Comparison of ENCODE assay signal across 12 cellular contexts in the genomic region with DNA sequence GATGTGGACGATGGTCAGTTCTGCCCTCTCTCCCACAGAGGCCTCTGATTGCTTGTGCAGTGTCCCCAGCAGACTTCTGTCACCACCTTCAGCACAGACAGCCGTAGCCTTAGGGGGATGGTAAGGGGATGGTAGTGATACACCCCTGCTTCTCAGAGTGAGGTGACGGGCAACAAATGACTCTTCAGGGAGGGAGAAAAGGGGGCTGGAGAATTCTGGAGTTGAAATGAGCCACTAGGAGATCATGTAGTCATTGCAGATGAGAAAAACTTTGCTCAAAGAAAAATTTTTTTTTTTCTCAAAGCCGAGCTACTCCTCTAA. TPM values are rescaled to one million over a fixed set of nuclear protein-coding genes. Genes with fewer than 3 reads are reported as not detected.
DNase-seq lines count a peak whose midpoint lies in the region; ATAC-seq lines count a peak whose summit lies in the region.
"Had no signal": no experiment of that assay in that cellular context is flagged by ENCODE, and none has a peak within 500 bp of the region (broad histone marks: within the 10 kb centered on the region; RNA-seq: fewer than 3 reads in every experiment).

No MANE protein-coding gene starts in this region.

- H3K4me1 ChIP-seq in thymus (ENCODE audit: control insufficient read depth, insufficient read depth, low read length): peaks cover 4% of the 10 kb centered on the region
- H3K4me1 ChIP-seq: gastrocnemius medialis had no signal

- no peaks in the 10 kb centered on the region for H3K27me3 ChIP-seq in thymus (ENCODE audit: control insufficient read depth, insufficient read depth)
- H3K27me3 ChIP-seq: gastrocnemius medialis had no signal

- H3K4me1 Mint-ChIP-seq in T-helper 2 cell treated with Interferon-gamma antibody and Interleukin-4, amounts not matched to agents 5 μg/mL and 100 μg/mL, for 36 hours (ENCODE audit: low read depth): peaks cover 38% of the 10 kb centered on the region

- H3K27ac ChIP-seq in thymus (ENCODE audit: low read depth): peak overlapping the region; percentile 6
- H3K27ac ChIP-seq: gastrocnemius medialis had no signal

- WGBS in thymus: 93% methylated on average over 4 of the region's 4 CpGs

- peak; percentile 32 for DNase-seq in activated T-cell treated with anti-CD3 and anti-CD28 coated beads for 48 hours (ENCODE audit: low read depth)
- no peak for DNase-seq in activated T-cell treated with anti-CD3 and anti-CD28 coated beads, Interleukin-2, amount 50 U/mL, for 1 hour
- peak; percentile 47 for DNase-seq in T-helper 2 cell treated with Interferon-gamma antibody and Interleukin-4, amounts not matched to agents 5 μg/mL and 100 μg/mL, for 36 hours (ENCODE audit: low spot score)
- DNase-seq in left colon: no peak
- no peak for DNase-seq in CD1c-positive myeloid dendritic cell (ENCODE audit: extremely low spot score)
- DNase-seq in dermis blood vessel endothelial cell: no peak
- no peak for DNase-seq in NCI-H2171 (lab: John Stamatoyannopoulos, UW)
- DNase-seq: activated CD4-positive, CD25-positive, alpha-beta regulatory T cell; gastrocnemius medialis; NCI-H1048 had no signal

- H3K4me3 ChIP-seq in thymus (ENCODE audit: low read length): no peak overlapping the region
- H3K4me3 ChIP-seq: gastrocnemius medialis had no signal

- peak; percentile 12 for ATAC-seq in left colon

- H3K27ac Mint-ChIP-seq in T-helper 2 cell treated with Interferon-gamma antibody and Interleukin-4, amounts not matched to agents 5 μg/mL and 100 μg/mL, for 36 hours: peak overlapping the region; percentile 78

- H3K27me3 Mint-ChIP-seq in T-helper 2 cell treated with Interferon-gamma antibody and Interleukin-4, amounts not matched to agents 5 μg/mL and 100 μg/mL, for 36 hours (ENCODE audit: low read depth): no peaks in the 10 kb centered on the region

- no peaks in the 10 kb centered on the region for H3K36me3 ChIP-seq in thymus (ENCODE audit: control insufficient read depth, insufficient read depth)
- H3K36me3 ChIP-seq: gastrocnemius medialis had no signal

- H3K9me3 Mint-ChIP-seq in T-helper 2 cell treated with Interferon-gamma antibody and Interleukin-4, amounts not matched to agents 5 μg/mL and 100 μg/mL, for 36 hours: no peaks in the 10 kb centered on the region

- no peaks in the 10 kb centered on the region for H3K36me3 Mint-ChIP-seq in T-helper 2 cell treated with Interferon-gamma antibody and Interleukin-4, amounts not matched to agents 5 μg/mL and 100 μg/mL, for 36 hours (ENCODE audit: low read depth)

- no peaks in the 10 kb centered on the region for H3K9me3 ChIP-seq in thymus (ENCODE audit: control insufficient read depth)
- H3K9me3 ChIP-seq: gastrocnemius medialis had no signal

- intact Hi-C loops in left colon (cut with DNase I, micrococcal nuclease): no loop called here

- H3K4me3 Mint-ChIP-seq in T-helper 2 cell treated with Interferon-gamma antibody and Interleukin-4, amounts not matched to agents 5 μg/mL and 100 μg/mL, for 36 hours: no peak overlapping the region

RNA-seq across cellular contexts. Expression of a gene that starts 29.6 kb away (rescaled TPM):
- total RNA-seq in left colon (1 to 10 TPM; 2.8 to 3.8 TPM), dermis blood vessel endothelial cell (0.34 and 0.51 TPM in 2 replicates)
- polyA plus RNA-seq in thymus: 4.2 TPM
- total RNA-seq: mononuclear cell had no signal

Comparison
In these comparisons a context has a peak if more than half of its experiments do, and no peak if none do; other contexts are left out.
1. DNase-seq: peak in activated T-cell treated with anti-CD3 and anti-CD28 coated beads for 48 hours (single experiment) and T-helper 2 cell treated with Interferon-gamma antibody and Interleukin-4, amounts not matched to agents 5 μg/mL and 100 μg/mL, for 36 hours (single experiment); none in activated T-cell treated with anti-CD3 and anti-CD28 coated beads, Interleukin-2, amount 50 U/mL, for 1 hour (single experiment), left colon (0 of 2), CD1c-positive myeloid dendritic cell (single experiment), dermis blood vessel endothelial cell (single experiment) and NCI-H2171 (single experiment).